Comparison of ENCODE assay signal across 26 cellular contexts in genomic region chr2:3146772-3147640, GRCh38.
"Had no signal": no experiment of that assay in that cellular context is flagged by ENCODE, and none has a peak within 500 bp of the region (broad histone marks: within the 10 kb centered on the region; RNA-seq: fewer than 3 reads in every experiment).

No MANE protein-coding gene starts in this region.

- H3K27ac ChIP-seq: ascending aorta, hepatocyte, left ventricle myocardium inferior, parathyroid adenoma, stomach, suprapubic skin had no signal

- H3K36me3 ChIP-seq: ascending aorta, left ventricle myocardium inferior, suprapubic skin had no signal

- H3K27me3 ChIP-seq: ascending aorta, hepatocyte, stomach, suprapubic skin had no signal

- H3K79me2 ChIP-seq: hepatocyte, parathyroid adenoma had no signal

- H3K4me1 ChIP-seq: ascending aorta, left ventricle myocardium inferior, parathyroid adenoma, stomach, suprapubic skin had no signal

- H3K36me3 Mint-ChIP-seq: natural killer cell had no signal

- H3K9me3 ChIP-seq: ascending aorta, suprapubic skin had no signal

- H3K9ac ChIP-seq: parathyroid adenoma had no signal

- DNase-seq: activated CD4-positive, alpha-beta memory T cell treated with anti-CD3 and anti-CD28 coated beads for 36 hours; activated CD4-positive, alpha-beta T cell treated with anti-CD3 and anti-CD28 coated beads for 48 hours; activated CD4-positive, CD25-positive, alpha-beta regulatory T cell; central memory CD4-positive, alpha-beta T cell; effector memory CD8-positive, alpha-beta T cell; foreskin melanocyte; glutamatergic neuron; immature natural killer cell; left ventricle myocardium inferior; midbrain; natural killer cell; nucleus accumbens; small intestine; stimulated activated CD4-positive, alpha-beta T cell treated with anti-CD3 and anti-CD28 coated beads, Interleukin-2, amount 100 ng/mL, for 24 hours; stomach had no signal

- H2AFZ ChIP-seq: hepatocyte, parathyroid adenoma had no signal

- H3K27me3 Mint-ChIP-seq: activated CD4-positive, alpha-beta memory T cell treated with anti-CD3 and anti-CD28 coated beads for 36 hours; effector memory CD8-positive, alpha-beta T cell; stimulated activated memory B cell treated with anti-CD40 and anti-IgM and Interleukin-4, amounts not matched to agents 10 μg/mL and 1 μg/mL and 100 μg/mL, for 72 hours had no signal

- H3K4me3 ChIP-seq: ascending aorta, hepatocyte, left ventricle myocardium inferior, stomach, suprapubic skin had no signal

- H3K4me3 Mint-ChIP-seq: activated CD4-positive, alpha-beta memory T cell treated with anti-CD3 and anti-CD28 coated beads for 36 hours; effector memory CD8-positive, alpha-beta T cell; immature natural killer cell; natural killer cell; stimulated activated memory B cell treated with anti-CD40 and anti-IgM and Interleukin-4, amounts not matched to agents 10 μg/mL and 1 μg/mL and 100 μg/mL, for 72 hours; T-helper 1 cell treated with Interleukin-12 subunit alpha and Interleukin-12 subunit beta and Interleukin-4 antibody, amounts not matched to agents 30 μg/mL and 1 μg/mL, for 36 hours; type B pancreatic cell had no signal

- ATAC-seq: activated naive CD4-positive, alpha-beta T cell treated with anti-CD3 and anti-CD28 coated beads, Interleukin-2, amount 50 U/mL, for 72 hours; effector memory CD8-positive, alpha-beta T cell; esophagus mucosa; natural killer cell; sciatic nerve; stimulated activated memory B cell treated with anti-CD40 and anti-IgM and Interleukin-4, amounts not matched to agents 10 μg/mL and 1 μg/mL and 100 μg/mL, for 72 hours had no signal

- H3K4me2 ChIP-seq: hepatocyte had no signal

- H3K27ac Mint-ChIP-seq: activated CD4-positive, alpha-beta memory T cell treated with anti-CD3 and anti-CD28 coated beads for 36 hours; activated naive CD4-positive, alpha-beta T cell treated with anti-CD3 and anti-CD28 coated beads, Interleukin-2, amount 50 U/mL, for 72 hours; effector memory CD8-positive, alpha-beta T cell; stimulated activated memory B cell treated with anti-CD40 and anti-IgM and Interleukin-4, amounts not matched to agents 10 μg/mL and 1 μg/mL and 100 μg/mL, for 72 hours; T-helper 1 cell treated with Interleukin-12 subunit alpha and Interleukin-12 subunit beta and Interleukin-4 antibody, amounts not matched to agents 30 μg/mL and 1 μg/mL, for 36 hours; type B pancreatic cell had no signal

- H3K9me3 Mint-ChIP-seq: immature natural killer cell, natural killer cell had no signal

- FAIRE-seq: endothelial cell of umbilical vein, small intestine had no signal
